Comparison of ENCODE assay signal across 1 cellular context in the genomic region with DNA sequence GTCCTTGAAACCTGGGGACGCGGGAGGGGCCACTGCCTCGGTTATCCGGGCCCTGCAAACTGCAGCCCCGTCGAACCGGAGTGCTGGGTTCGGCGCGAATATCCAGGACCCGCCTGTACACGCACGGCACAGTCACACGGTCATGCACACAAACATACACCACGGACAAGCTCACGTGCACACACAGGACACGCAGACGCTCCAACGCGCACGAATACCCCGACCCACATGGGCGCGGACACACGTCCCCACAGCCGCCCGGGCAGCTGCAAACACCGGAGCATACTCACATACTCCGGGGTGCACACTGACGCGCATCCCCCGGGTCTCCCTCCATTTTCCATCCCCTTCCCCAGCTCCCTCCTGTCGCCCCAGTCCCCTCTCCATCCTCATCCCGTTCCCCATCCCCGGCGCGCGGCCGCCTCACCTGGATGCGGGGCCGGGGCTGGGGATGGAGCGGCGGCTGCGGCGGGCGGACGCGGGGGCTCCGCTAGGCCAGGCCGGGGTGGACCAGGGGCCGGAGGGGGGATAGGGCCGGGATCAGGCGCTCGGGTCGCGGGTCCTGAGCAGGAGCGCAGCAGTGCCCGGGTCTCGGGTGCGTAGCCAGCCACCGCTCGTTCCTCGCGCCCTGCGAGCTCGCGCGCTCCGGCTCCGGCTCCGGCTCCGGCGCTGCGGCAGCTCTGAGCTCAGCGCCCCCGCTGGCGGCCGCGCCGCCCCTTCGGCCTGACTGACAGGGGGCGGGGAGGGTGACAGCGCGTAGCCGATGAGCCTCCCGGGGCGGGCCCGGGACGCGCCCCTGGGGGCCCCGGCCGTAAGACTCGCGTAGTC.
TF ChIP-seq lines count a peak whose summit lies in the region.

A gene with protein sequence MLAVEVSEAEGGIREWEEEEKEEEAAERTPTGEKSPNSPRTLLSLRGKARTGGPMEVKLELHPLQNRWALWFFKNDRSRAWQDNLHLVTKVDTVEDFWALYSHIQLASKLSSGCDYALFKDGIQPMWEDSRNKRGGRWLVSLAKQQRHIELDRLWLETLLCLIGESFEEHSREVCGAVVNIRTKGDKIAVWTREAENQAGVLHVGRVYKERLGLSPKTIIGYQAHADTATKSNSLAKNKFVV (plus strand): TSS at position 823 of the 828 bp plus-strand sequence. CDS start 12,113 bp downstream, outside the sequence.
Gene SNCB (minus strand): TSS at position 682 of the 828 bp plus-strand sequence. CDS start 880 bp downstream, outside the sequence.

TF ChIP-seq in WTC11, 78 proteins besides CTCF, POLR2A, EP300 and RAD21 (continued from another document):
- no peak for TF ChIP-seq ZMAT4 (CRISPR knock-in tag; IDR thresholded peaks at IDR 0.05)
- no peak for TF ChIP-seq ZNF671 (CRISPR knock-in tag; IDR thresholded peaks at IDR 0.05)
- TF ChIP-seq ZNF219 (CRISPR knock-in tag; IDR thresholded peaks at IDR 0.05; ENCODE audit: borderline replicate concordance) = no peak
- TF ChIP-seq TEAD1 (CRISPR knock-in tag; IDR thresholded peaks at IDR 0.05) = no peak
- peak; percentile 41; the same call in 1 of the 2 replicates for TF ChIP-seq ZNF317 (CRISPR knock-in tag; IDR thresholded peaks at IDR 0.05; ENCODE audit: borderline replicate concordance, low read depth)
- TF ChIP-seq CBFB (CRISPR knock-in tag; IDR thresholded peaks at IDR 0.05; ENCODE audit: low read depth) = no peak
- no peak for TF ChIP-seq RELA (CRISPR knock-in tag; IDR thresholded peaks at IDR 0.05; ENCODE audit: borderline replicate concordance)
- no peak for TF ChIP-seq ATF3 (CRISPR knock-in tag; conservative IDR thresholded peaks at IDR 0.05)
- TF ChIP-seq NR2C2 (CRISPR knock-in tag; IDR thresholded peaks at IDR 0.05) = no peak
